Comparison of ENCODE assay signal across 1 cellular context in the genomic region with DNA sequence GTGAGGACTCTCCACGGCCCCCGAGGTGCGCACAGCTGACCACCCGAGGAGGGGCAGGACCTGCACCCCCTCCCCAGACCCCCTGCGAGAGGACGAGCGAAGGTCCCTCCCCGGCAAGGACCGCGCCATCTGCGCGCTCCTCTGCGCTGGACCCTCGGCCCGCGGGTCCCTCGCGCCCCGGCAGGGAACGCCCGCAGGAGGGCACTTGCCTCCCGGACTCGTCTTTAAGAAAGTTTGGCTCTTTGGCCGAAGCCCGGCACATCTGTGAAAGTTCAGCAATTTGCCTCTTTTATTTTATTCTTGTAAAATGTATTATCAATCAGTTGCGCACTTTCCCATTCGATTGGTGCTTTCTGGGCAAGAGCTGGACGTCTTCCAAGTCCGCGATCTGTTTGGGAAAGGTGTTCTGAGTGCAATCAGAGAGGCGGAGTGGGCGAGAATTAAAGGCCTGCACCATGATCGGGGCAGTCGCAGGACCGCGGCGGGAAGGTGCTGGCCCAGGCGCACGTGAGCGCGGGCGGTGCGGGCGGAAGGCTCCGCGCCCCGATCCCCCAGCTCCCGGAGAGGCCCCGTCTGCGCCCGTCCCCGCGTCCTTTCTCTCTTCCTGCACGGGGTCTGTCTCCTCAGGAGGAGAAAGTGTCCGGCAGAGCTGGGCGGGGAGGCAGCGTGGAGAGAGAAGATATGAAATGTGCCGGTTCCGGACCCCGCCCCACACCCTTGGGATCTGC.
TF ChIP-seq lines count a peak whose summit lies in the region.

No MANE protein-coding gene starts in this region.

TF ChIP-seq in HepG2, 621 proteins besides CTCF, POLR2A, EP300 and RAD21 (continued from another document):
- TF ChIP-seq, protein P1, sequence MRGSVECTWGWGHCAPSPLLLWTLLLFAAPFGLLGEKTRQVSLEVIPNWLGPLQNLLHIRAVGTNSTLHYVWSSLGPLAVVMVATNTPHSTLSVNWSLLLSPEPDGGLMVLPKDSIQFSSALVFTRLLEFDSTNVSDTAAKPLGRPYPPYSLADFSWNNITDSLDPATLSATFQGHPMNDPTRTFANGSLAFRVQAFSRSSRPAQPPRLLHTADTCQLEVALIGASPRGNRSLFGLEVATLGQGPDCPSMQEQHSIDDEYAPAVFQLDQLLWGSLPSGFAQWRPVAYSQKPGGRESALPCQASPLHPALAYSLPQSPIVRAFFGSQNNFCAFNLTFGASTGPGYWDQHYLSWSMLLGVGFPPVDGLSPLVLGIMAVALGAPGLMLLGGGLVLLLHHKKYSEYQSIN (CRISPR knock-in tag; IDR thresholded peaks at IDR 0.05; ENCODE audit: borderline replicate concordance) = no peak
- 0 out of 2 replicates have a peak, but pooled peaks have one; percentile 7 for TF ChIP-seq HOXA3 (CRISPR knock-in tag; IDR thresholded peaks at IDR 0.05)
- TF ChIP-seq ZNF484 (CRISPR knock-in tag; IDR thresholded peaks at IDR 0.05; ENCODE audit: borderline replicate concordance, low read depth) = no peak
- TF ChIP-seq ZNF619 (CRISPR knock-in tag; IDR thresholded peaks at IDR 0.05) = no peak
- TF ChIP-seq AGO1 (IDR thresholded peaks at IDR 0.05; ENCODE audit: low read depth, low read length, poor library complexity, severe bottlenecking) = peak; percentile 27
- TF ChIP-seq ZNF839 (CRISPR knock-in tag; IDR thresholded peaks at IDR 0.05; ENCODE audit: borderline replicate concordance) = no peak
- TF ChIP-seq DRAP1 (CRISPR knock-in tag; IDR thresholded peaks at IDR 0.05) = no peak
- TF ChIP-seq ZC3H13 (CRISPR knock-in tag; IDR thresholded peaks at IDR 0.05) = no peak
- no peak for TF ChIP-seq MIER2 (CRISPR knock-in tag; IDR thresholded peaks at IDR 0.05)
- TF ChIP-seq ZNF136 (CRISPR knock-in tag; IDR thresholded peaks at IDR 0.05; ENCODE audit: low read depth) = no peak
- TF ChIP-seq ONECUT2 (CRISPR knock-in tag; IDR thresholded peaks at IDR 0.05) = no peak
- TF ChIP-seq PHB2 (IDR thresholded peaks at IDR 0.05; ENCODE audit: partially characterized antibody) = no peak
- no peak for TF ChIP-seq ZNF256 (CRISPR knock-in tag; conservative IDR thresholded peaks at IDR 0.05)
- no peak for TF ChIP-seq FOXA3 (CRISPR knock-in tag; IDR thresholded peaks at IDR 0.05)
- no peak; the same call in 1 of the 2 replicates for TF ChIP-seq RXRA (CRISPR knock-in tag; IDR thresholded peaks at IDR 0.05)
- TF ChIP-seq SOX6 (IDR thresholded peaks at IDR 0.05) = no peak
- TF ChIP-seq SOX6 (CRISPR knock-in tag; IDR thresholded peaks at IDR 0.05) = peak; percentile 7; the same call in 1 of the 2 replicates
- no peak for TF ChIP-seq E2F5 (CRISPR knock-in tag; conservative IDR thresholded peaks at IDR 0.05)
- TF ChIP-seq, protein P2, sequence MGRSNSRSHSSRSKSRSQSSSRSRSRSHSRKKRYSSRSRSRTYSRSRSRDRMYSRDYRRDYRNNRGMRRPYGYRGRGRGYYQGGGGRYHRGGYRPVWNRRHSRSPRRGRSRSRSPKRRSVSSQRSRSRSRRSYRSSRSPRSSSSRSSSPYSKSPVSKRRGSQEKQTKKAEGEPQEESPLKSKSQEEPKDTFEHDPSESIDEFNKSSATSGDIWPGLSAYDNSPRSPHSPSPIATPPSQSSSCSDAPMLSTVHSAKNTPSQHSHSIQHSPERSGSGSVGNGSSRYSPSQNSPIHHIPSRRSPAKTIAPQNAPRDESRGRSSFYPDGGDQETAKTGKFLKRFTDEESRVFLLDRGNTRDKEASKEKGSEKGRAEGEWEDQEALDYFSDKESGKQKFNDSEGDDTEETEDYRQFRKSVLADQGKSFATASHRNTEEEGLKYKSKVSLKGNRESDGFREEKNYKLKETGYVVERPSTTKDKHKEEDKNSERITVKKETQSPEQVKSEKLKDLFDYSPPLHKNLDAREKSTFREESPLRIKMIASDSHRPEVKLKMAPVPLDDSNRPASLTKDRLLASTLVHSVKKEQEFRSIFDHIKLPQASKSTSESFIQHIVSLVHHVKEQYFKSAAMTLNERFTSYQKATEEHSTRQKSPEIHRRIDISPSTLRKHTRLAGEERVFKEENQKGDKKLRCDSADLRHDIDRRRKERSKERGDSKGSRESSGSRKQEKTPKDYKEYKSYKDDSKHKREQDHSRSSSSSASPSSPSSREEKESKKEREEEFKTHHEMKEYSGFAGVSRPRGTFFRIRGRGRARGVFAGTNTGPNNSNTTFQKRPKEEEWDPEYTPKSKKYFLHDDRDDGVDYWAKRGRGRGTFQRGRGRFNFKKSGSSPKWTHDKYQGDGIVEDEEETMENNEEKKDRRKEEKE (IDR thresholded peaks at IDR 0.05) = no peak
- no peak for TF ChIP-seq ZNF335 (CRISPR knock-in tag; IDR thresholded peaks at IDR 0.05)
- TF ChIP-seq, protein P3, sequence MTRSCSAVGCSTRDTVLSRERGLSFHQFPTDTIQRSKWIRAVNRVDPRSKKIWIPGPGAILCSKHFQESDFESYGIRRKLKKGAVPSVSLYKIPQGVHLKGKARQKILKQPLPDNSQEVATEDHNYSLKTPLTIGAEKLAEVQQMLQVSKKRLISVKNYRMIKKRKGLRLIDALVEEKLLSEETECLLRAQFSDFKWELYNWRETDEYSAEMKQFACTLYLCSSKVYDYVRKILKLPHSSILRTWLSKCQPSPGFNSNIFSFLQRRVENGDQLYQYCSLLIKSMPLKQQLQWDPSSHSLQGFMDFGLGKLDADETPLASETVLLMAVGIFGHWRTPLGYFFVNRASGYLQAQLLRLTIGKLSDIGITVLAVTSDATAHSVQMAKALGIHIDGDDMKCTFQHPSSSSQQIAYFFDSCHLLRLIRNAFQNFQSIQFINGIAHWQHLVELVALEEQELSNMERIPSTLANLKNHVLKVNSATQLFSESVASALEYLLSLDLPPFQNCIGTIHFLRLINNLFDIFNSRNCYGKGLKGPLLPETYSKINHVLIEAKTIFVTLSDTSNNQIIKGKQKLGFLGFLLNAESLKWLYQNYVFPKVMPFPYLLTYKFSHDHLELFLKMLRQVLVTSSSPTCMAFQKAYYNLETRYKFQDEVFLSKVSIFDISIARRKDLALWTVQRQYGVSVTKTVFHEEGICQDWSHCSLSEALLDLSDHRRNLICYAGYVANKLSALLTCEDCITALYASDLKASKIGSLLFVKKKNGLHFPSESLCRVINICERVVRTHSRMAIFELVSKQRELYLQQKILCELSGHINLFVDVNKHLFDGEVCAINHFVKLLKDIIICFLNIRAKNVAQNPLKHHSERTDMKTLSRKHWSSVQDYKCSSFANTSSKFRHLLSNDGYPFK (CRISPR knock-in tag; IDR thresholded peaks at IDR 0.05; ENCODE audit: borderline replicate concordance) = peak; percentile 55; the same call in 1 of the 2 replicates
- TF ChIP-seq ZNF558 (CRISPR knock-in tag; IDR thresholded peaks at IDR 0.05; ENCODE audit: borderline replicate concordance) = no peak
- no peak for TF ChIP-seq CEBPB (IDR thresholded peaks at IDR 0.05; ENCODE audit: borderline replicate concordance, low read depth, low read length)
- TF ChIP-seq ERF (CRISPR knock-in tag; IDR thresholded peaks at IDR 0.05) = no peak
- no peak; the same call in 1 of the 2 replicates for TF ChIP-seq KAT7 (CRISPR knock-in tag; IDR thresholded peaks at IDR 0.05; ENCODE audit: borderline replicate concordance)
- no peak for TF ChIP-seq HIVEP1 (CRISPR knock-in tag; IDR thresholded peaks at IDR 0.05)
- no peak for TF ChIP-seq REL (CRISPR knock-in tag; conservative IDR thresholded peaks at IDR 0.05)
- TF ChIP-seq, protein P4, sequence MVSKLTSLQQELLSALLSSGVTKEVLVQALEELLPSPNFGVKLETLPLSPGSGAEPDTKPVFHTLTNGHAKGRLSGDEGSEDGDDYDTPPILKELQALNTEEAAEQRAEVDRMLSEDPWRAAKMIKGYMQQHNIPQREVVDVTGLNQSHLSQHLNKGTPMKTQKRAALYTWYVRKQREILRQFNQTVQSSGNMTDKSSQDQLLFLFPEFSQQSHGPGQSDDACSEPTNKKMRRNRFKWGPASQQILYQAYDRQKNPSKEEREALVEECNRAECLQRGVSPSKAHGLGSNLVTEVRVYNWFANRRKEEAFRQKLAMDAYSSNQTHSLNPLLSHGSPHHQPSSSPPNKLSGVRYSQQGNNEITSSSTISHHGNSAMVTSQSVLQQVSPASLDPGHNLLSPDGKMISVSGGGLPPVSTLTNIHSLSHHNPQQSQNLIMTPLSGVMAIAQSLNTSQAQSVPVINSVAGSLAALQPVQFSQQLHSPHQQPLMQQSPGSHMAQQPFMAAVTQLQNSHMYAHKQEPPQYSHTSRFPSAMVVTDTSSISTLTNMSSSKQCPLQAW (CRISPR knock-in tag; IDR thresholded peaks at IDR 0.05) = no peak
- no peak; the same call in 1 of the 2 replicates for TF ChIP-seq PHF8 (CRISPR knock-in tag; IDR thresholded peaks at IDR 0.05)
- TF ChIP-seq ZNF800 (CRISPR knock-in tag; IDR thresholded peaks at IDR 0.05) = peak; percentile 97
- peak; percentile 81; the same call in 1 of the 2 replicates for TF ChIP-seq KDM5B (CRISPR knock-in tag; IDR thresholded peaks at IDR 0.05; ENCODE audit: borderline replicate concordance)
- TF ChIP-seq ZNF776 (CRISPR knock-in tag; IDR thresholded peaks at IDR 0.05) = no peak
- no peak for TF ChIP-seq ZBTB7A (CRISPR knock-in tag; IDR thresholded peaks at IDR 0.05)
- TF ChIP-seq, protein P5, sequence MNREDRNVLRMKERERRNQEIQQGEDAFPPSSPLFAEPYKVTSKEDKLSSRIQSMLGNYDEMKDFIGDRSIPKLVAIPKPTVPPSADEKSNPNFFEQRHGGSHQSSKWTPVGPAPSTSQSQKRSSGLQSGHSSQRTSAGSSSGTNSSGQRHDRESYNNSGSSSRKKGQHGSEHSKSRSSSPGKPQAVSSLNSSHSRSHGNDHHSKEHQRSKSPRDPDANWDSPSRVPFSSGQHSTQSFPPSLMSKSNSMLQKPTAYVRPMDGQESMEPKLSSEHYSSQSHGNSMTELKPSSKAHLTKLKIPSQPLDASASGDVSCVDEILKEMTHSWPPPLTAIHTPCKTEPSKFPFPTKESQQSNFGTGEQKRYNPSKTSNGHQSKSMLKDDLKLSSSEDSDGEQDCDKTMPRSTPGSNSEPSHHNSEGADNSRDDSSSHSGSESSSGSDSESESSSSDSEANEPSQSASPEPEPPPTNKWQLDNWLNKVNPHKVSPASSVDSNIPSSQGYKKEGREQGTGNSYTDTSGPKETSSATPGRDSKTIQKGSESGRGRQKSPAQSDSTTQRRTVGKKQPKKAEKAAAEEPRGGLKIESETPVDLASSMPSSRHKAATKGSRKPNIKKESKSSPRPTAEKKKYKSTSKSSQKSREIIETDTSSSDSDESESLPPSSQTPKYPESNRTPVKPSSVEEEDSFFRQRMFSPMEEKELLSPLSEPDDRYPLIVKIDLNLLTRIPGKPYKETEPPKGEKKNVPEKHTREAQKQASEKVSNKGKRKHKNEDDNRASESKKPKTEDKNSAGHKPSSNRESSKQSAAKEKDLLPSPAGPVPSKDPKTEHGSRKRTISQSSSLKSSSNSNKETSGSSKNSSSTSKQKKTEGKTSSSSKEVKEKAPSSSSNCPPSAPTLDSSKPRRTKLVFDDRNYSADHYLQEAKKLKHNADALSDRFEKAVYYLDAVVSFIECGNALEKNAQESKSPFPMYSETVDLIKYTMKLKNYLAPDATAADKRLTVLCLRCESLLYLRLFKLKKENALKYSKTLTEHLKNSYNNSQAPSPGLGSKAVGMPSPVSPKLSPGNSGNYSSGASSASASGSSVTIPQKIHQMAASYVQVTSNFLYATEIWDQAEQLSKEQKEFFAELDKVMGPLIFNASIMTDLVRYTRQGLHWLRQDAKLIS (CRISPR knock-in tag; IDR thresholded peaks at IDR 0.05) = no peak
- no peak for TF ChIP-seq ZBTB44 (CRISPR knock-in tag; IDR thresholded peaks at IDR 0.05)
- TF ChIP-seq HOXD1 (CRISPR knock-in tag; IDR thresholded peaks at IDR 0.05) = no peak
- TF ChIP-seq TARDBP (CRISPR knock-in tag; IDR thresholded peaks at IDR 0.05) = no peak
